Comparison of ENCODE assay signal across 20 cellular contexts in genomic region chr14:101839661-101840060, GRCh38.
DNase-seq lines count a peak whose midpoint lies in the region; ATAC-seq, FAIRE-seq and TF ChIP-seq lines count a peak whose summit lies in the region.
"Had no signal": no experiment of that assay in that cellular context is flagged by ENCODE, and none has a peak within 500 bp of the region (broad histone marks: within the 10 kb centered on the region; RNA-seq: fewer than 3 reads in every experiment).

No MANE protein-coding gene starts in this region.

- H3K9me3 Mint-ChIP-seq in activated T-cell treated with anti-CD3 and anti-CD28 coated beads, Interleukin-2, amount 50 U/mL, for 24 hours, result no peaks in the 10 kb centered on the region

- no peaks in the 10 kb centered on the region for H4K20me1 ChIP-seq in Karpas-422 (ENCODE audit: insufficient read depth, low read depth, low read length)
- no peaks in the 10 kb centered on the region for H4K20me1 ChIP-seq in GM12878 (ENCODE audit: control insufficient read depth, insufficient read depth)

- H3K27ac ChIP-seq in Karpas-422 (ENCODE audit: low read length), result peak overlapping the region; percentile 92
- H3K27ac ChIP-seq in GM12878 (ENCODE audit: control insufficient read depth, insufficient read depth), result peak overlapping the region; percentile 70
- peak overlapping the region in 7 of 8 donors; percentile 29 to 74 (median 61) for H3K27ac ChIP-seq in spleen
- H3K27ac ChIP-seq in Peyer's patch, result peak overlapping the region in 1 of 4 donors; percentile 63
- H3K27ac ChIP-seq: KMS-11, lower lobe of right lung, right lobe of liver, vagina had no signal

- TF ChIP-seq CTCF in GM12878 (IDR thresholded peaks at IDR 0.05 in 2 of 3, conservative IDR thresholded peaks at IDR 0.05 in 1 of 3; ENCODE audit: control insufficient read depth in 2 of 3, extremely low read depth in 1 of 3, insufficient read depth in 1 of 3, low read depth in 3 of 3, low read length in 3 of 3), result no peak
- TF ChIP-seq CTCF in spleen (IDR thresholded peaks at IDR 0.05 in 8 of 11, conservative IDR thresholded peaks at IDR 0.05 in 3 of 11), result no peak
- TF ChIP-seq CTCF in Peyer's patch (IDR thresholded peaks at IDR 0.05), result no peak

- H2AFZ ChIP-seq in Karpas-422 (ENCODE audit: low read length), result no peak overlapping the region
- no peak overlapping the region for H2AFZ ChIP-seq in GM12878 (ENCODE audit: control insufficient read depth, low read depth, low read length)

- POLR2A ChIA-PET in GM12878 (lab: Charles Lee), result interaction anchor here (0.5 to 0.8 kb wide), 3 partner anchors 10 to 639 kb away, joined by 3 to 5 read pairs (median 4); no protein-coding TSS in a partner anchor

- peaks cover 66% of the 10 kb centered on the region for H3K36me3 Mint-ChIP-seq in activated T-cell treated with anti-CD3 and anti-CD28 coated beads, Interleukin-2, amount 50 U/mL, for 24 hours (ENCODE audit: low read depth)

- TF ChIP-seq POLR2A in GM12878 (IDR thresholded peaks at IDR 0.05; ENCODE audit: low read depth, low read length), result no peak
- TF ChIP-seq POLR2A in spleen (IDR thresholded peaks at IDR 0.05), result no peak
- no peak for TF ChIP-seq POLR2A in Peyer's patch (IDR thresholded peaks at IDR 0.05)

- RAD21 ChIA-PET in GM12878 (lab: Charles Lee; ENCODE audit: unreplicated experiment), result interaction anchor here (0.6 to 1.0 kb wide), 2 partner anchors 16 to 130 kb away, joined by 4 to 6 read pairs; no protein-coding TSS in a partner anchor

- H3K36me3 ChIP-seq in Karpas-422 (ENCODE audit: insufficient read depth, low read length), result no peaks in the 10 kb centered on the region
- H3K36me3 ChIP-seq in GM12878 (ENCODE audit: control insufficient read depth in 2 of 2, insufficient read depth in 2 of 2, low read length in 1 of 2), result no peaks in the 10 kb centered on the region; a peak in 2 of 4 replicates
- H3K36me3 ChIP-seq in spleen, result peaks cover 0 to 41% (median 0%) of the 10 kb centered on the region in 6 donors
- no peaks in the 10 kb centered on the region for H3K36me3 ChIP-seq in Peyer's patch
- H3K36me3 ChIP-seq: lower lobe of right lung, right lobe of liver, vagina had no signal

- peak overlapping the region; percentile 38 for H3K4me3 Mint-ChIP-seq in activated T-cell treated with anti-CD3 and anti-CD28 coated beads, Interleukin-2, amount 50 U/mL, for 24 hours

- H3K79me2 ChIP-seq in Karpas-422 (ENCODE audit: low read length) (peaks cover 73% of the 10 kb centered on the region), GM12878 (ENCODE audit: control insufficient read depth, insufficient read depth, low read length) (peaks cover 50% of the 10 kb centered on the region)

- intact Hi-C loops in GM12878 (cut with micrococcal nuclease; ENCODE audit: unreplicated experiment) (loop anchor here (2.0 to 10.0 kb wide), 3 partner anchors 29 to 105 kb away; no protein-coding TSS in a partner anchor), spleen (cut with DNase I; ENCODE audit: low total_unique reads) (loop anchor here (10.0 kb wide), 1 partner anchor 65 kb away; no protein-coding TSS in a partner anchor)

- in situ Hi-C loops in GM12878 (cut with MboI), result no loop called here

- H3K4me3 ChIP-seq in Karpas-422 (ENCODE audit: low read length) (no peak overlapping the region), GM12878 (no peak overlapping the region), spleen (no peak overlapping the region), Peyer's patch (no peak overlapping the region)
- H3K4me3 ChIP-seq: lower lobe of right lung, right lobe of liver, vagina had no signal

- SMC1A ChIA-PET in GM12878 (lab: Charles Lee; ENCODE audit: uncharacterized antibody, unreplicated experiment), result interaction anchor here (0.7 to 1.6 kb wide), 3 partner anchors 13 to 133 kb away, joined by 3 to 6 read pairs (median 5); no protein-coding TSS in a partner anchor

- H3K9me2 ChIP-seq in Karpas-422 (replicated peaks; ENCODE audit: insufficient read depth, low read length), result no peaks in the 10 kb centered on the region
- H3K9me2 ChIP-seq: SK-N-SH had no signal

- H3K9me3 ChIP-seq in Karpas-422 (ENCODE audit: low read length) (no peaks in the 10 kb centered on the region), GM12878 (replicated peaks; ENCODE audit: control insufficient read depth, insufficient read depth, low read length) (no peaks in the 10 kb centered on the region), spleen (no peaks in the 10 kb centered on the region), Peyer's patch (no peaks in the 10 kb centered on the region)
- H3K9me3 ChIP-seq: lower lobe of right lung, right lobe of liver, SK-N-SH, vagina had no signal

- H3K4me1 Mint-ChIP-seq in activated T-cell treated with anti-CD3 and anti-CD28 coated beads, Interleukin-2, amount 50 U/mL, for 24 hours (ENCODE audit: low read depth), result peaks cover 94% of the 10 kb centered on the region

- no peak for FAIRE-seq in GM12878 (lab: Jason Lieb, UNC)

- BruUV-seq in GM12878 (replicated peaks; lab: Mats Ljungman, UMichigan), result no TSS peak

- H3K4me1 ChIP-seq in Karpas-422 (ENCODE audit: low read length) (peaks cover 100% of the 10 kb centered on the region), GM12878 (ENCODE audit: control insufficient read depth, insufficient read depth, low read length) (peaks cover 38% of the 10 kb centered on the region), spleen (peaks cover 54 to 100% (median 91%) of the 10 kb centered on the region in 6 donors), Peyer's patch (peaks cover 0 to 21% (median 8%) of the 10 kb centered on the region in 4 donors)

- no peaks in the 10 kb centered on the region for H3K27me3 Mint-ChIP-seq in activated T-cell treated with anti-CD3 and anti-CD28 coated beads, Interleukin-2, amount 50 U/mL, for 24 hours

- H3K27me3 ChIP-seq in Karpas-422 (ENCODE audit: low read length), result no peaks in the 10 kb centered on the region
- no peaks in the 10 kb centered on the region for H3K27me3 ChIP-seq in GM12878 (replicated peaks in 1 of 2; ENCODE audit: control insufficient read depth in 2 of 2, insufficient read depth in 2 of 2, low read length in 1 of 2)
- H3K27me3 ChIP-seq in spleen (replicated peaks in 1 of 7), result no peaks in the 10 kb centered on the region
- no peaks in the 10 kb centered on the region for H3K27me3 ChIP-seq in Peyer's patch
- H3K27me3 ChIP-seq: right lobe of liver, vagina had no signal

- H3K9ac ChIP-seq in Karpas-422 (ENCODE audit: low read length) (peak overlapping the region; percentile 22; the same call in 1 of the 2 replicates), GM12878 (ENCODE audit: control insufficient read depth, insufficient read depth, low read length) (no peak overlapping the region)
- H3K9ac ChIP-seq: KMS-11, SK-N-SH had no signal

- H3K4me2 ChIP-seq in Karpas-422 (ENCODE audit: low read depth, low read length, poor library complexity, severe bottlenecking) (peak overlapping the region; percentile 37), GM12878 (ENCODE audit: control insufficient read depth, insufficient read depth) (peak overlapping the region; percentile 28; the same call in 1 of the 2 replicates)
- H3K4me2 ChIP-seq: KMS-11, SK-N-SH had no signal

- no peak for TF ChIP-seq RAD21 in GM12878 (IDR thresholded peaks at IDR 0.05; ENCODE audit: insufficient read depth, low read depth, low read length)

- TF ChIP-seq EP300 in GM12878 (IDR thresholded peaks at IDR 0.05; ENCODE audit: borderline replicate concordance in 1 of 2, control insufficient read depth in 1 of 2, low read depth in 2 of 2, low read length in 2 of 2), result no peak

- CTCF ChIA-PET in GM12878 (lab: Yijun Ruan, JAX), result interaction anchor here (0.6 to 1.7 kb wide), 3 partner anchors 28 to 257 kb away, joined by 3 to 6 read pairs (median 5); no protein-coding TSS in a partner anchor

- peak overlapping the region; percentile 96 for H3K27ac Mint-ChIP-seq in activated T-cell treated with anti-CD3 and anti-CD28 coated beads, Interleukin-2, amount 50 U/mL, for 24 hours

- no peak for ATAC-seq in GM12878
- ATAC-seq in HG03039 (IDR thresholded peaks at IDR 0.05; ENCODE audit: unreplicated experiment), result no peak
- ATAC-seq: lower lobe of right lung, right lobe of liver had no signal

- DNase-seq in activated T-cell treated with anti-CD3 and anti-CD28 coated beads, Interleukin-2, amount 50 U/mL, for 24 hours, result no peak
- DNase-seq in activated T-cell treated with anti-CD3 and anti-CD28 coated beads for 4 hours (no peak), Karpas-422 (no peak), GM12878 (ENCODE audit: low read depth, low spot score) (no peak), spleen (no peak), Peyer's patch (no peak), AG08395 (ENCODE audit: low spot score) (no peak)
- DNase-seq: ACHN; DMS 273 treated with DMSO at 0.1 percent for 48 hours; effector CD8-positive, alpha-beta T cell; HCEC 1CT; lower lobe of right lung; NCI-H146; NCI-H345; right lobe of liver; stimulated activated CD4-positive, alpha-beta T cell treated with anti-CD3 and anti-CD28 coated beads, Interleukin-4, amount 100 ng/mL, for 1 hour had no signal

- 91% methylated on average over 6 of the region's 6 CpGs for WGBS in GM12878 (ENCODE audit: insufficient coverage, insufficient replicate concordance, low lambda C conversion rate, missing lambda C conversion rate)
- WGBS in spleen, 5 donors, result 88 to 95% (median 92%) methylated on average over 6 of the region's 6 CpGs

TF ChIP-seq in GM12878, 131 proteins besides CTCF, POLR2A, EP300 and RAD21:
- TF ChIP-seq WRNIP1 (IDR thresholded peaks at IDR 0.05; ENCODE audit: borderline replicate concordance, low read depth, low read length), result no peak
- no peak for TF ChIP-seq IRF4 (IDR thresholded peaks at IDR 0.05; ENCODE audit: low read depth, low read length)
- TF ChIP-seq FOS (IDR thresholded peaks at IDR 0.05; ENCODE audit: borderline replicate concordance, extremely low read depth, insufficient read length), result no peak
- TF ChIP-seq SUZ12 (IDR thresholded peaks at IDR 0.05; ENCODE audit: unreplicated experiment), result no peak
- no peak for TF ChIP-seq RELA (IDR thresholded peaks at IDR 0.05; ENCODE audit: borderline replicate concordance, partially characterized antibody)
- TF ChIP-seq ZNF622 (IDR thresholded peaks at IDR 0.05), result no peak
- no peak for TF ChIP-seq SMARCA5 (IDR thresholded peaks at IDR 0.05)
